Comparison of ENCODE assay signal across 8 cellular contexts in the genomic region with DNA sequence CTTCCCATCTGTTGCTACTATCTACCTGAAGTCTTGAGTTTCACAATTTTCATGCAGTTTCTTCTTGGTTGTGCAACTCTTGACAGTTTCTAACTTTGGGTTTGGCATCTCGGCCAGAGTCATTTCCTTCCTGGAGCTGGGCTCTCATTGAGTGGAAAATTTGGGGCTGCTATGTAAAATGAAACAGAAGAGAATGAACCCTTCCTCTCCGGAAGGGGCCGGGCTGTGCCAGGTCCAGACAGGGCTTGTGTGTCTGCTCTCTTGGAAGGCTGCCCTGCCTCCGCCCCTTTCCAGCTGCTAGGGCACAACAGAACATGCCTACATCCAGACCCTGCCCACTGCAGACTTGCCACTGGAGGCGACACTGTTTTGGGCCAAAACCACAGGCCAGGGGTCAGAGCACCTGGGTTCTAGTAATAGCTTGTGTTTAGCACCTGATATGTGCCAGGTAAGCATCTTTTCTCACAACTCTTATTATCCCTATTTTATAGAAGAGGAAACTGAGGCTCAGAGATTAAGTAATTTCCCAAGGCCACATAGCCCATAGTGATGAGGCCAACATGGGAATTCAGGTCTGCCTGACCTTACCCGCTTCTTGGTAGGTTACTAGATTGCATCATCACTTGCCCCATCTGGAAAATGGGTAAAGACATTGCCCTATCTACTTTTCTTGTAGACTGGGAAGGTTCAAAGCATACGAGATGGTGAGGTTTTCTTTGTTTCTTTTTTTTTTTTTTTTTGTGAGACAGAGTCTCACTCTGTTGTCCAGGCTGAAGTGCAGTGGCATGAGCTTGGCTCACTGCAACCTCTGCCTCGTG. TPM values are rescaled to one million over a fixed set of nuclear protein-coding genes. Genes with fewer than 3 reads are reported as not detected.
DNase-seq lines count a peak whose midpoint lies in the region; ATAC-seq, FAIRE-seq and TF ChIP-seq lines count a peak whose summit lies in the region.

No MANE protein-coding gene starts in this region.

- CTCF ChIA-PET in PC-3 (lab: Charles Lee) (interaction anchor here (0.5 kb wide), 1 partner anchor 225 kb away, joined by 3 read pairs; no protein-coding TSS in a partner anchor), HEK293T (lab: Yijun Ruan, JAX) (no interaction called here)

- no peaks in the 10 kb centered on the region for H3K9me3 ChIP-seq in PC-3 (ENCODE audit: low read length)
- no peaks in the 10 kb centered on the region for H3K9me3 ChIP-seq in astrocyte (ENCODE audit: insufficient read depth, low read depth, low read length)

- peaks cover 3% of the 10 kb centered on the region for H3K36me3 Mint-ChIP-seq in astrocyte (ENCODE audit: low read depth, unreplicated experiment)

- H2AFZ ChIP-seq in PC-3 (ENCODE audit: low read length) = no peak overlapping the region
- no peak overlapping the region for H2AFZ ChIP-seq in astrocyte (ENCODE audit: low read depth, low read length)

- H3K4me1 ChIP-seq in PC-3 (ENCODE audit: insufficient read depth, low read length) (peaks cover 53% of the 10 kb centered on the region), astrocyte (ENCODE audit: insufficient read depth, low read length) (peaks cover 40% of the 10 kb centered on the region)

- no peak for FAIRE-seq in astrocyte (lab: Jason Lieb, UNC)

- no peak overlapping the region for H3K4me3 Mint-ChIP-seq in astrocyte (ENCODE audit: unreplicated experiment)

- H3K27me3 ChIP-seq in PC-3 (ENCODE audit: low read length) = no peaks in the 10 kb centered on the region
- H3K27me3 ChIP-seq in astrocyte (ENCODE audit: insufficient read depth, low read length) = no peaks in the 10 kb centered on the region

- H3K4me3 ChIP-seq in PC-3 (ENCODE audit: low read length) (no peak overlapping the region), astrocyte (ENCODE audit: insufficient read depth, low read depth, low read length) (no peak overlapping the region)

- DNase-seq in GDM1 (lab: John Stamatoyannopoulos, UW) (peak; percentile 91), PC-3 (peak; percentile 56), astrocyte (ENCODE audit: low read depth) (peak; percentile 27), iris pigment epithelial cell (ENCODE audit: low read depth) (peak; percentile 75), HEK293T (ENCODE audit: extremely low spot score) (no peak), RKO (ENCODE audit: low spot score) (no peak)
- peak; percentile 55 for DNase-seq in stimulated activated naive CD8-positive, alpha-beta T cell treated with anti-CD3 and anti-CD28 coated beads, Interleukin-15, Interleukin-2, amounts not matched to agents 100 U/mL and 50 U/mL, for 24 hours

- H3K9ac ChIP-seq in PC-3 (ENCODE audit: low read length) (no peak overlapping the region), astrocyte (ENCODE audit: low read length) (no peak overlapping the region)

- H3K79me2 ChIP-seq in PC-3 (ENCODE audit: low read length) (peaks cover 8% of the 10 kb centered on the region; the same call in 1 of the 2 replicates), astrocyte (ENCODE audit: insufficient read depth, low read length) (no peaks in the 10 kb centered on the region)

- H3K4me2 ChIP-seq in PC-3 (ENCODE audit: low read length) = 0 out of 2 replicates have a peak overlapping the region, but pooled peaks have one; percentile 15
- H3K4me2 ChIP-seq in astrocyte (ENCODE audit: low read length) = no peak overlapping the region

- intact Hi-C loops in PC-3 (cut with micrococcal nuclease) = loop anchor here (10.0 kb wide), 1 partner anchor 215 kb away; no protein-coding TSS in a partner anchor

- TF ChIP-seq CTCF in PC-3 (conservative IDR thresholded peaks at IDR 0.05; ENCODE audit: low read depth, low read length) = no peak
- TF ChIP-seq CTCF in astrocyte (IDR thresholded peaks at IDR 0.05; ENCODE audit: insufficient read depth, low read depth, low read length) = no peak

- H3K27me3 Mint-ChIP-seq in astrocyte (ENCODE audit: low read depth, unreplicated experiment) = no peaks in the 10 kb centered on the region

- no peaks in the 10 kb centered on the region for H3K36me3 ChIP-seq in PC-3 (ENCODE audit: low read depth, low read length)
- no peaks in the 10 kb centered on the region for H3K36me3 ChIP-seq in astrocyte (ENCODE audit: insufficient read depth, low read length)

- BruUV-seq in PC-3 (replicated peaks; lab: Mats Ljungman, UMichigan) = no TSS peak

- POLR2A ChIA-PET in PC-3 (lab: Charles Lee; ENCODE audit: unreplicated experiment) (no interaction called here), HEK293T (lab: Yijun Ruan, JAX) (no interaction called here)

- H3K27ac Mint-ChIP-seq in astrocyte (ENCODE audit: unreplicated experiment) = no peak overlapping the region

- H3F3A ChIP-seq in PC-3 (ENCODE audit: low read length, unreplicated experiment) = peaks cover 3% of the 10 kb centered on the region

- no peaks in the 10 kb centered on the region for H3K9me3 Mint-ChIP-seq in astrocyte (ENCODE audit: unreplicated experiment)

- ATAC-seq in PC-3 = peak; percentile 9
- ATAC-seq in stimulated activated naive CD8-positive, alpha-beta T cell treated with anti-CD3 and anti-CD28 coated beads, Interleukin-15, Interleukin-2, amounts not matched to agents 100 U/mL and 50 U/mL, for 24 hours = peak; percentile 50
- ATAC-seq in GM19351 (IDR thresholded peaks at IDR 0.05; ENCODE audit: unreplicated experiment) = no peak

- H3K4me1 Mint-ChIP-seq in astrocyte (ENCODE audit: low read depth, unreplicated experiment) = peaks cover 39% of the 10 kb centered on the region

- H4K20me1 ChIP-seq in PC-3 (ENCODE audit: low read length) (no peaks in the 10 kb centered on the region), astrocyte (ENCODE audit: insufficient read depth, low read length) (no peaks in the 10 kb centered on the region)

- H3K27ac ChIP-seq in PC-3 (ENCODE audit: low read length) (peak overlapping the region; percentile 53), astrocyte (ENCODE audit: low read depth, low read length) (no peak overlapping the region)

- no peaks in the 10 kb centered on the region for H3K9me2 ChIP-seq in PC-3 (replicated peaks; ENCODE audit: low read length)

TF ChIP-seq in HEK293T, 16 proteins besides CTCF, POLR2A, EP300 and RAD21:
- no peak for TF ChIP-seq FOXK2 (IDR thresholded peaks at IDR 0.05)
- no peak for TF ChIP-seq FOXA1 (IDR thresholded peaks at IDR 0.05)
- no peak for TF ChIP-seq SP1 (IDR thresholded peaks at IDR 0.05)
- TF ChIP-seq ZNF384 (IDR thresholded peaks at IDR 0.05) = no peak
- TF ChIP-seq BHLHE40 (IDR thresholded peaks at IDR 0.05; ENCODE audit: borderline replicate concordance) = no peak
- TF ChIP-seq, protein P1, sequence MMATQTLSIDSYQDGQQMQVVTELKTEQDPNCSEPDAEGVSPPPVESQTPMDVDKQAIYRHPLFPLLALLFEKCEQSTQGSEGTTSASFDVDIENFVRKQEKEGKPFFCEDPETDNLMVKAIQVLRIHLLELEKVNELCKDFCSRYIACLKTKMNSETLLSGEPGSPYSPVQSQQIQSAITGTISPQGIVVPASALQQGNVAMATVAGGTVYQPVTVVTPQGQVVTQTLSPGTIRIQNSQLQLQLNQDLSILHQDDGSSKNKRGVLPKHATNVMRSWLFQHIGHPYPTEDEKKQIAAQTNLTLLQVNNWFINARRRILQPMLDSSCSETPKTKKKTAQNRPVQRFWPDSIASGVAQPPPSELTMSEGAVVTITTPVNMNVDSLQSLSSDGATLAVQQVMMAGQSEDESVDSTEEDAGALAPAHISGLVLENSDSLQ (IDR thresholded peaks at IDR 0.05) = no peak
- no peak for TF ChIP-seq NFRKB (IDR thresholded peaks at IDR 0.05)
- no peak for TF ChIP-seq L3MBTL2 (conservative IDR thresholded peaks at IDR 0.05)
- no peak for TF ChIP-seq FOXM1 (IDR thresholded peaks at IDR 0.05; ENCODE audit: borderline replicate concordance)
- no peak for TF ChIP-seq HDGF (IDR thresholded peaks at IDR 0.05; ENCODE audit: borderline replicate concordance)
- TF ChIP-seq LEF1 (IDR thresholded peaks at IDR 0.05; ENCODE audit: borderline replicate concordance) = no peak
- TF ChIP-seq SUZ12 (IDR thresholded peaks at IDR 0.05) = no peak
- no peak for TF ChIP-seq CTBP1 (IDR thresholded peaks at IDR 0.05; ENCODE audit: borderline replicate concordance)
- TF ChIP-seq ELF4 (IDR thresholded peaks at IDR 0.05) = no peak
- no peak for TF ChIP-seq ARNT (IDR thresholded peaks at IDR 0.05)
- no peak for TF ChIP-seq TARDBP (IDR thresholded peaks at IDR 0.05)

RNA-seq across cellular contexts. Expression of gene IRAK2, which starts 25.0 kb away (rescaled TPM):
- 4.7 and 5.5 TPM in 2 replicates for total RNA-seq in PC-3 (2014; rRNA removed)
- 2.0 and 2.1 TPM in 2 replicates for total RNA-seq in astrocyte

RNA-seq across cellular contexts. Expression of gene VHL, which starts 48.2 kb away (rescaled TPM):
- total RNA-seq in PC-3 (2014; rRNA removed) = 45.0 and 51.5 TPM in 2 replicates
- 34.6 and 39.1 TPM in 2 replicates for total RNA-seq in astrocyte

RNA-seq across cellular contexts. Expression of gene TATDN2, which starts 58.5 kb away (rescaled TPM):
- total RNA-seq in PC-3 (2014; rRNA removed) (14.1 and 25.6 TPM in 2 replicates), astrocyte (28.8 and 29.5 TPM in 2 replicates)

Comparison
In these comparisons a context has a peak if more than half of its experiments do, and no peak if none do; other contexts are left out.
1. DNase-seq: peak in GDM1 (single experiment), PC-3 (single experiment), astrocyte (single experiment), iris pigment epithelial cell (single experiment) and stimulated activated naive CD8-positive, alpha-beta T cell treated with anti-CD3 and anti-CD28 coated beads, Interleukin-15, Interleukin-2, amounts not matched to agents 100 U/mL and 50 U/mL, for 24 hours (single experiment); none in HEK293T (single experiment) and RKO (single experiment).